In the genomic region with DNA sequence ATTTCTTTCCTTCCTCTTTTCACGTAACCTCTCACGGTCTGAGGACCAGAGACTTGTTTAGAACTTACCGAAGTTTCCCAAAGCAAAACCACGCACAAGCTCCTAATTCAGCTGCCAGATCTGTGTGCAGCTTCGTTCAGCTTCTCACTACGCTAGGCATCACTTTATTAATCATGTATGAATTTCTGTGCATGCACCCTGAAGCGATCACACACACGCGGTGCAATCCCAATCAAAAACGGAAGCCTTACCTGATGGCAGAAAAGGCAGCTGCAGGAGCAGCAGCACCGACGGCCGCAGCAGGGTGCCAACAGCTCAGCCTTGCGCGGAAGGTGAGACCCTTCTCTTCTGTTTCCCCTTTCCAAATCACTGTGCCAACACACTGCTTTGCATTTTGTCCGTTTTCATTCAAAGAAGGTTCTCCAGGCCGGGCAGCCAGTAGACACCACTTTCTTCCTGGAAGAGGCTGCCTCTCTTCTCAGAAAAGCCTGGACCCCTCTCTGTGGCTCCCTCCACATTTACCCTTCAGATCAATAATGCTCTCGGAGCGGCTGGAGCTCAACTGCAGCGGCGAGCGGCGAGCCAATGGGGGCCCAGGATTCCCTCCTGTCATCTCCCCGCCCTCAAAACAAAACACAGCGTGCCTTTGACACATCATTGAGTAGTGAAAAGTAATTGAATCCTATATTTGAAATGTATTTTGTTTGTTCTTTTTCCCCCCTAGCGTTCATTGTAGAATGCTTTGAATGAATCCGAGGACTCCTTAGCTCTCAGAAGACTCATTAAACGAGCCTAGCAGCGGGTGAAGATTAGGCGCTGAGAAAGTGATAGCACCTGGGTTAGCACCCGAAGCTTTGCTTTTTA, we compare ENCODE assay signal across 8 cellular contexts. TPM values are rescaled to one million over a fixed set of nuclear protein-coding genes. Genes with fewer than 3 reads are reported as not detected.
DNase-seq lines count a peak whose midpoint lies in the region; ATAC-seq and TF ChIP-seq lines count a peak whose summit lies in the region.

A gene (minus strand): TSS at position 538 of the 864 bp plus-strand sequence.

- H3K27ac ChIP-seq in foreskin keratinocyte (no peak within 1 kb of the TSS), skin epidermis (no peak within 1 kb of the TSS)

- TF ChIP-seq CTCF in foreskin keratinocyte (conservative IDR thresholded peaks at IDR 0.05): peak; percentile 4

- H3K4me3 ChIP-seq in skin epidermis: peak within 1 kb of the TSS in 4 of 7 experiments; percentile 11 to 34 (median 18)

- DNase-seq in NOMO-1 treated with DMSO at 0.1 percent for 48 hours (lab: John Stamatoyannopoulos, UW; ENCODE audit: unreplicated experiment): peak; percentile 37
- no peak for DNase-seq in NOMO-1 treated with dmso at 0.1 percent for 144 hours (lab: John Stamatoyannopoulos, UW; ENCODE audit: unreplicated experiment)
- peak; percentile 48 for DNase-seq in HT1080 (ENCODE audit: low read depth)
- DNase-seq in SK-N-DZ (ENCODE audit: low spot score): peak; percentile 78
- peak; percentile 2 to 18 for DNase-seq in foreskin keratinocyte
- no peak for DNase-seq in cortex of kidney (lab: John Stamatoyannopoulos, UW)

- ATAC-seq in foreskin keratinocyte: peak; percentile 93
- ATAC-seq in HG03196 (IDR thresholded peaks at IDR 0.05; ENCODE audit: unreplicated experiment): no peak

- H3K4me1 ChIP-seq in foreskin keratinocyte: no peaks in the 10 kb centered on the region

- H3K27me3 ChIP-seq in foreskin keratinocyte: peaks cover 25% of the 10 kb centered on the region

RNA-seq across cellular contexts. Expression of the gene that starts here (rescaled TPM):
- total RNA-seq in HT1080 (2014; rRNA removed; shearing (Covaris generic)): 0.30 and 0.98 TPM in 2 replicates
- polyA plus RNA-seq in HT1080 (2015; cell fraction: cytosol; rRNA removed): 0.10 and 0.44 TPM in 2 replicates
- 0.12 and 0.17 TPM in 2 replicates for polyA plus RNA-seq in HT1080 (2015; cell fraction: nucleus; rRNA removed)
- 0.53 and 1.0 TPM in 2 replicates for polyA plus RNA-seq in SK-N-DZ (2014; cell fraction: cytosol; rRNA removed)
- polyA plus RNA-seq in SK-N-DZ (2014; cell fraction: nucleus; rRNA removed): 0.07 and 0.14 TPM in 2 replicates
- not detected in 2 replicates for total RNA-seq in foreskin keratinocyte
- polyA plus RNA-seq in foreskin keratinocyte: not detected in 2 replicates

Comparison
In these comparisons a context has a peak if more than half of its experiments do, and no peak if none do; other contexts are left out.
1. DNase-seq: peak in NOMO-1 treated with DMSO at 0.1 percent for 48 hours (single experiment) and SK-N-DZ (single experiment); none in NOMO-1 treated with dmso at 0.1 percent for 144 hours (single experiment) and cortex of kidney (single experiment).
2. Peak in DNase-seq in HT1080; RNA of the gene not detected or under 1 TPM.
3. Peak in DNase-seq and ATAC-seq in foreskin keratinocyte; RNA of the gene not detected or under 1 TPM.